In the genomic region with DNA sequence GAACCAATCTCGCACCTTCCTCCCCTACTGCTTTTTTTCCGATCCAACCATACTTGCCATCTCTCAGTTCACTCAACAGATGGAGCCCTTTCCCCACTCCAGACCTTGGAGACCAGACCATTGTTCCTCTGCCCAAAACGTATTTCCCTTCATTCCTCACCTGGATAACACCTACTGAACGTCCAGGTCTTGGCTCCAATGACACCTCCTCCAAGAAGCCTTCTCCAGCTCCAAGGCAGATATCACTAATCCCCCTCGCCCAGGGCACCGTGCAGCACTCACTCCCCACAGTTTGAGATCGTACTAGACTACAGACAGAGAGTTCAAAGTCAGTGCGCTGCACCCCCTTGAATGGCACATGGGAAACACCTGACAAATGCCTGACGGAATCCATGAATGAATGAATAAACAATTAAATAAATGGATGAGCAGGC, we compare ENCODE assay signal across 8 cellular contexts. TPM values are rescaled to one million over a fixed set of nuclear protein-coding genes. Genes with fewer than 3 reads are reported as not detected.
DNase-seq lines count a peak whose midpoint lies in the region; ATAC-seq and TF ChIP-seq lines count a peak whose summit lies in the region.

No MANE protein-coding gene starts in this region.

- no peak for ATAC-seq in HG03135 (IDR thresholded peaks at IDR 0.05; ENCODE audit: unreplicated experiment)
- ATAC-seq in GM21528 (IDR thresholded peaks at IDR 0.05; ENCODE audit: low FRiP score, unreplicated experiment), result no peak

- H3K9me3 ChIP-seq in ascending aorta, result no peaks in the 10 kb centered on the region

- H3K36me3 ChIP-seq in ascending aorta, result no peaks in the 10 kb centered on the region

- in situ Hi-C loops in ACHN (cut with HindIII; ENCODE audit: low pct_ligation_motif_present, low pct_unique_long_range_greater_than_20kb, low sequenced_read_pairs), result no loop called here

- peak; percentile 39 for DNase-seq in ACHN
- DNase-seq in GDM1 (lab: John Stamatoyannopoulos, UW), result peak; percentile 20
- peak; percentile 13 for DNase-seq in NCI-H2081 treated with DMSO at 0.1 percent for 48 hours (lab: John Stamatoyannopoulos, UW)
- peak in 1 of 2 donors; percentile 37 for DNase-seq in ascending aorta (ENCODE audit: low spot score in 2 of 2)
- DNase-seq in islet precursor cell, result peak; percentile 74
- DNase-seq in effector CD4-positive, alpha-beta T cell, result no peak

- intact Hi-C loops in ascending aorta (cut with DNase I), result no loop called here

- H3K4me1 ChIP-seq in ascending aorta, result no peaks in the 10 kb centered on the region

- H3K27me3 ChIP-seq in ascending aorta, result no peaks in the 10 kb centered on the region

- no peak overlapping the region for H3K27ac ChIP-seq in ascending aorta

- no peak overlapping the region for H3K4me3 ChIP-seq in ascending aorta

- peak in 2 of 3 experiments; percentile 10 to 29 for TF ChIP-seq CTCF in ascending aorta (IDR thresholded peaks at IDR 0.05)

RNA-seq across cellular contexts. Expression of gene AKNA, which starts 47.1 kb away (rescaled TPM):
- 87.9 TPM for total RNA-seq in ascending aorta
